ENCODE assay signal across 1 cellular context in the genomic region with DNA sequence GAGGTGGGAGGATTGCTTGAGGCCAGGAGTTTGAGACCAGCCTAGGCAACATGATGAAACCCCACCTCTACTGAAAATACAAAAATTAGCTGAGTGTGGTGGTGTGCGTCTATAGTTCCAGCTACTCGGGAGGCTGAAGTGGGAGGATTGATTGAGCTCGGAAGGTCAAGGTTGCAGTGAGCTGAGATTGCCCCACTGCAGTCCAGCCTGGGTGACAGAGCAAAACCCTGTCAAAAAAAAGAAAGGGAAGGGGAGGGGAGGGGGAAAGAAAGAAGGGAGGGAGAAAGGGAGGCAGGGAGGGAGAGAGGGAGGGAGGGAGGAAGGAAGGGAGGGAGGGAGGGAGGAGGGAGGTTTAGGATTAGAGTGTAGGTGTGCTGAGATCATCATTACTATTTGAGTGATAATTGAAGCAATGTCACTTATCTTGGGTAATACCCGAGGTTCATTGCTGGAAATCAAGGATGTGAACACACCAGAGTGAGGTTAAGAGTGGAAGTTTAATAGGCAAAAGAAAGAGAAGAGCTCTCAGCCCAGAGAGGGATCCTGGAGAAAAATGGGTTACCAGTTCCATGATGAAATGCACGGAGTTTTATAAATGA.
TF ChIP-seq lines count a peak whose summit lies in the region.

No MANE protein-coding gene starts in this region.

TF ChIP-seq in WTC11, 78 proteins besides CTCF, POLR2A, EP300 and RAD21 (continued from another document):
- TF ChIP-seq, protein P1, sequence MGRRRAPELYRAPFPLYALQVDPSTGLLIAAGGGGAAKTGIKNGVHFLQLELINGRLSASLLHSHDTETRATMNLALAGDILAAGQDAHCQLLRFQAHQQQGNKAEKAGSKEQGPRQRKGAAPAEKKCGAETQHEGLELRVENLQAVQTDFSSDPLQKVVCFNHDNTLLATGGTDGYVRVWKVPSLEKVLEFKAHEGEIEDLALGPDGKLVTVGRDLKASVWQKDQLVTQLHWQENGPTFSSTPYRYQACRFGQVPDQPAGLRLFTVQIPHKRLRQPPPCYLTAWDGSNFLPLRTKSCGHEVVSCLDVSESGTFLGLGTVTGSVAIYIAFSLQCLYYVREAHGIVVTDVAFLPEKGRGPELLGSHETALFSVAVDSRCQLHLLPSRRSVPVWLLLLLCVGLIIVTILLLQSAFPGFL (CRISPR knock-in tag; IDR thresholded peaks at IDR 0.05; ENCODE audit: borderline replicate concordance), result no peak
- TF ChIP-seq, protein P2, sequence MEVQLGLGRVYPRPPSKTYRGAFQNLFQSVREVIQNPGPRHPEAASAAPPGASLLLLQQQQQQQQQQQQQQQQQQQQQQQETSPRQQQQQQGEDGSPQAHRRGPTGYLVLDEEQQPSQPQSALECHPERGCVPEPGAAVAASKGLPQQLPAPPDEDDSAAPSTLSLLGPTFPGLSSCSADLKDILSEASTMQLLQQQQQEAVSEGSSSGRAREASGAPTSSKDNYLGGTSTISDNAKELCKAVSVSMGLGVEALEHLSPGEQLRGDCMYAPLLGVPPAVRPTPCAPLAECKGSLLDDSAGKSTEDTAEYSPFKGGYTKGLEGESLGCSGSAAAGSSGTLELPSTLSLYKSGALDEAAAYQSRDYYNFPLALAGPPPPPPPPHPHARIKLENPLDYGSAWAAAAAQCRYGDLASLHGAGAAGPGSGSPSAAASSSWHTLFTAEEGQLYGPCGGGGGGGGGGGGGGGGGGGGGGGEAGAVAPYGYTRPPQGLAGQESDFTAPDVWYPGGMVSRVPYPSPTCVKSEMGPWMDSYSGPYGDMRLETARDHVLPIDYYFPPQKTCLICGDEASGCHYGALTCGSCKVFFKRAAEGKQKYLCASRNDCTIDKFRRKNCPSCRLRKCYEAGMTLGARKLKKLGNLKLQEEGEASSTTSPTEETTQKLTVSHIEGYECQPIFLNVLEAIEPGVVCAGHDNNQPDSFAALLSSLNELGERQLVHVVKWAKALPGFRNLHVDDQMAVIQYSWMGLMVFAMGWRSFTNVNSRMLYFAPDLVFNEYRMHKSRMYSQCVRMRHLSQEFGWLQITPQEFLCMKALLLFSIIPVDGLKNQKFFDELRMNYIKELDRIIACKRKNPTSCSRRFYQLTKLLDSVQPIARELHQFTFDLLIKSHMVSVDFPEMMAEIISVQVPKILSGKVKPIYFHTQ (CRISPR knock-in tag; IDR thresholded peaks at IDR 0.05), result no peak
- TF ChIP-seq, protein P3, sequence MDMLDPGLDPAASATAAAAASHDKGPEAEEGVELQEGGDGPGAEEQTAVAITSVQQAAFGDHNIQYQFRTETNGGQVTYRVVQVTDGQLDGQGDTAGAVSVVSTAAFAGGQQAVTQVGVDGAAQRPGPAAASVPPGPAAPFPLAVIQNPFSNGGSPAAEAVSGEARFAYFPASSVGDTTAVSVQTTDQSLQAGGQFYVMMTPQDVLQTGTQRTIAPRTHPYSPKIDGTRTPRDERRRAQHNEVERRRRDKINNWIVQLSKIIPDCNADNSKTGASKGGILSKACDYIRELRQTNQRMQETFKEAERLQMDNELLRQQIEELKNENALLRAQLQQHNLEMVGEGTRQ (CRISPR knock-in tag; IDR thresholded peaks at IDR 0.05), result no peak
- TF ChIP-seq, protein P4, sequence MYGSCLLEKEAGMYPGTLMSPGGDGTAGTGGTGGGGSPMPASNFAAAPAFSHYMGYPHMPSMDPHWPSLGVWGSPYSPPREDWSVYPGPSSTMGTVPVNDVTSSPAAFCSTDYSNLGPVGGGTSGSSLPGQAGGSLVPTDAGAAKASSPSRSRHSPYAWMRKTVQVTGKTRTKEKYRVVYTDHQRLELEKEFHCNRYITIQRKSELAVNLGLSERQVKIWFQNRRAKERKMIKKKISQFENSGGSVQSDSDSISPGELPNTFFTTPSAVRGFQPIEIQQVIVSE (CRISPR knock-in tag; IDR thresholded peaks at IDR 0.05; ENCODE audit: borderline replicate concordance), result no peak
- TF ChIP-seq MXD4 (CRISPR knock-in tag; IDR thresholded peaks at IDR 0.05; ENCODE audit: borderline replicate concordance) (no peak), TEAD4 (CRISPR knock-in tag; IDR thresholded peaks at IDR 0.05) (no peak), FOXJ3 (CRISPR knock-in tag; IDR thresholded peaks at IDR 0.05; ENCODE audit: borderline replicate concordance) (no peak), TCF7 (CRISPR knock-in tag; IDR thresholded peaks at IDR 0.05; ENCODE audit: low read depth) (no peak), NFE2L1 (CRISPR knock-in tag; IDR thresholded peaks at IDR 0.05) (no peak), CREB1 (CRISPR knock-in tag; IDR thresholded peaks at IDR 0.05) (no peak)
- TF ChIP-seq, protein P5, sequence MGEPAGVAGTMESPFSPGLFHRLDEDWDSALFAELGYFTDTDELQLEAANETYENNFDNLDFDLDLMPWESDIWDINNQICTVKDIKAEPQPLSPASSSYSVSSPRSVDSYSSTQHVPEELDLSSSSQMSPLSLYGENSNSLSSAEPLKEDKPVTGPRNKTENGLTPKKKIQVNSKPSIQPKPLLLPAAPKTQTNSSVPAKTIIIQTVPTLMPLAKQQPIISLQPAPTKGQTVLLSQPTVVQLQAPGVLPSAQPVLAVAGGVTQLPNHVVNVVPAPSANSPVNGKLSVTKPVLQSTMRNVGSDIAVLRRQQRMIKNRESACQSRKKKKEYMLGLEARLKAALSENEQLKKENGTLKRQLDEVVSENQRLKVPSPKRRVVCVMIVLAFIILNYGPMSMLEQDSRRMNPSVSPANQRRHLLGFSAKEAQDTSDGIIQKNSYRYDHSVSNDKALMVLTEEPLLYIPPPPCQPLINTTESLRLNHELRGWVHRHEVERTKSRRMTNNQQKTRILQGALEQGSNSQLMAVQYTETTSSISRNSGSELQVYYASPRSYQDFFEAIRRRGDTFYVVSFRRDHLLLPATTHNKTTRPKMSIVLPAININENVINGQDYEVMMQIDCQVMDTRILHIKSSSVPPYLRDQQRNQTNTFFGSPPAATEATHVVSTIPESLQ (CRISPR knock-in tag; IDR thresholded peaks at IDR 0.05), result no peak
- TF ChIP-seq, protein P6, sequence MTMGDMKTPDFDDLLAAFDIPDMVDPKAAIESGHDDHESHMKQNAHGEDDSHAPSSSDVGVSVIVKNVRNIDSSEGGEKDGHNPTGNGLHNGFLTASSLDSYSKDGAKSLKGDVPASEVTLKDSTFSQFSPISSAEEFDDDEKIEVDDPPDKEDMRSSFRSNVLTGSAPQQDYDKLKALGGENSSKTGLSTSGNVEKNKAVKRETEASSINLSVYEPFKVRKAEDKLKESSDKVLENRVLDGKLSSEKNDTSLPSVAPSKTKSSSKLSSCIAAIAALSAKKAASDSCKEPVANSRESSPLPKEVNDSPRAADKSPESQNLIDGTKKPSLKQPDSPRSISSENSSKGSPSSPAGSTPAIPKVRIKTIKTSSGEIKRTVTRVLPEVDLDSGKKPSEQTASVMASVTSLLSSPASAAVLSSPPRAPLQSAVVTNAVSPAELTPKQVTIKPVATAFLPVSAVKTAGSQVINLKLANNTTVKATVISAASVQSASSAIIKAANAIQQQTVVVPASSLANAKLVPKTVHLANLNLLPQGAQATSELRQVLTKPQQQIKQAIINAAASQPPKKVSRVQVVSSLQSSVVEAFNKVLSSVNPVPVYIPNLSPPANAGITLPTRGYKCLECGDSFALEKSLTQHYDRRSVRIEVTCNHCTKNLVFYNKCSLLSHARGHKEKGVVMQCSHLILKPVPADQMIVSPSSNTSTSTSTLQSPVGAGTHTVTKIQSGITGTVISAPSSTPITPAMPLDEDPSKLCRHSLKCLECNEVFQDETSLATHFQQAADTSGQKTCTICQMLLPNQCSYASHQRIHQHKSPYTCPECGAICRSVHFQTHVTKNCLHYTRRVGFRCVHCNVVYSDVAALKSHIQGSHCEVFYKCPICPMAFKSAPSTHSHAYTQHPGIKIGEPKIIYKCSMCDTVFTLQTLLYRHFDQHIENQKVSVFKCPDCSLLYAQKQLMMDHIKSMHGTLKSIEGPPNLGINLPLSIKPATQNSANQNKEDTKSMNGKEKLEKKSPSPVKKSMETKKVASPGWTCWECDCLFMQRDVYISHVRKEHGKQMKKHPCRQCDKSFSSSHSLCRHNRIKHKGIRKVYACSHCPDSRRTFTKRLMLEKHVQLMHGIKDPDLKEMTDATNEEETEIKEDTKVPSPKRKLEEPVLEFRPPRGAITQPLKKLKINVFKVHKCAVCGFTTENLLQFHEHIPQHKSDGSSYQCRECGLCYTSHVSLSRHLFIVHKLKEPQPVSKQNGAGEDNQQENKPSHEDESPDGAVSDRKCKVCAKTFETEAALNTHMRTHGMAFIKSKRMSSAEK (CRISPR knock-in tag; IDR thresholded peaks at IDR 0.05; ENCODE audit: borderline replicate concordance), result no peak
- TF ChIP-seq, protein P7, sequence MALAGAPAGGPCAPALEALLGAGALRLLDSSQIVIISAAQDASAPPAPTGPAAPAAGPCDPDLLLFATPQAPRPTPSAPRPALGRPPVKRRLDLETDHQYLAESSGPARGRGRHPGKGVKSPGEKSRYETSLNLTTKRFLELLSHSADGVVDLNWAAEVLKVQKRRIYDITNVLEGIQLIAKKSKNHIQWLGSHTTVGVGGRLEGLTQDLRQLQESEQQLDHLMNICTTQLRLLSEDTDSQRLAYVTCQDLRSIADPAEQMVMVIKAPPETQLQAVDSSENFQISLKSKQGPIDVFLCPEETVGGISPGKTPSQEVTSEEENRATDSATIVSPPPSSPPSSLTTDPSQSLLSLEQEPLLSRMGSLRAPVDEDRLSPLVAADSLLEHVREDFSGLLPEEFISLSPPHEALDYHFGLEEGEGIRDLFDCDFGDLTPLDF (CRISPR knock-in tag; IDR thresholded peaks at IDR 0.05), result no peak
- TF ChIP-seq, protein P8, sequence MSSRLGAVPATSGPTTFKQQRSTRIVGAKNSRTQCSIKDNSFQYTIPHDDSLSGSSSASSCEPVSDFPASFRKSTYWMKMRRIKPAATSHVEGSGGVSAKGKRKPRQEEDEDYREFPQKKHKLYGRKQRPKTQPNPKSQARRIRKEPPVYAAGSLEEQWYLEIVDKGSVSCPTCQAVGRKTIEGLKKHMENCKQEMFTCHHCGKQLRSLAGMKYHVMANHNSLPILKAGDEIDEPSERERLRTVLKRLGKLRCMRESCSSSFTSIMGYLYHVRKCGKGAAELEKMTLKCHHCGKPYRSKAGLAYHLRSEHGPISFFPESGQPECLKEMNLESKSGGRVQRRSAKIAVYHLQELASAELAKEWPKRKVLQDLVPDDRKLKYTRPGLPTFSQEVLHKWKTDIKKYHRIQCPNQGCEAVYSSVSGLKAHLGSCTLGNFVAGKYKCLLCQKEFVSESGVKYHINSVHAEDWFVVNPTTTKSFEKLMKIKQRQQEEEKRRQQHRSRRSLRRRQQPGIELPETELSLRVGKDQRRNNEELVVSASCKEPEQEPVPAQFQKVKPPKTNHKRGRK (CRISPR knock-in tag; IDR thresholded peaks at IDR 0.05; ENCODE audit: borderline replicate concordance), result no peak
TF ChIP-seq in WTC11: peak in this region for 0.
